Comparison of ENCODE assay signal across 1 cellular context in genomic region chr16:3152022-3152272, GRCh38.
TF ChIP-seq lines count a peak whose summit lies in the region.

No MANE protein-coding gene starts in this region.

TF ChIP-seq in H1, 55 proteins besides CTCF, POLR2A, EP300 and RAD21 (continued from another document):
- TF ChIP-seq TBP (IDR thresholded peaks at IDR 0.05; ENCODE audit: low read depth, low read length): no peak
- TF ChIP-seq KDM5A (IDR thresholded peaks at IDR 0.05; ENCODE audit: low read length): no peak
- no peak for TF ChIP-seq BACH1 (IDR thresholded peaks at IDR 0.05; ENCODE audit: low read length)
- no peak for TF ChIP-seq CBX5 (IDR thresholded peaks at IDR 0.05; ENCODE audit: low read depth, low read length)
- no peak for TF ChIP-seq NANOG (IDR thresholded peaks at IDR 0.05; ENCODE audit: insufficient read depth, low read depth, low read length, poor library complexity, severe bottlenecking)
TF ChIP-seq in H1: peak in this region for 0.
